Comparison of ENCODE assay signal across 34 cellular contexts in genomic region chr20:32891491-32891890, GRCh38. TPM values are rescaled to one million over a fixed set of nuclear protein-coding genes. Genes with fewer than 3 reads are reported as not detected.
"Had no signal": no experiment of that assay in that cellular context is flagged by ENCODE, and none has a peak within 500 bp of the region (broad histone marks: within the 10 kb centered on the region; RNA-seq: fewer than 3 reads in every experiment).

No MANE protein-coding gene starts in this region.

- ATAC-seq: activated CD4-positive, CD25-positive, alpha-beta regulatory T cell treated with anti-CD3 and anti-CD28 coated beads, Interleukin-2, amount 50 U/mL, for 24 hours; activated CD8-positive, alpha-beta T cell treated with anti-CD3 and anti-CD28 coated beads for 36 hours; activated T-cell treated with anti-CD3 and anti-CD28 coated beads, Interleukin-2, amount 50 U/mL, for 4 hours; activated T-helper 17 cell treated with anti-CD3 and anti-CD28 coated beads, Interleukin-2, amount 50 U/mL, for 72 hours; esophagus mucosa; T-helper 17 cell had no signal

- H3K4me3 Mint-ChIP-seq: activated B cell treated with CpG ODN at 0.5 μM for 24 hours; activated CD8-positive, alpha-beta T cell treated with anti-CD3 and anti-CD28 coated beads for 36 hours; activated naive CD8-positive, alpha-beta T cell; activated T-cell treated with anti-CD3 and anti-CD28 coated beads, Interleukin-2, amount 50 U/mL, for 4 hours; activated T-helper 17 cell treated with anti-CD3 and anti-CD28 coated beads, Interleukin-2, amount 50 U/mL, for 72 hours; central memory CD8-positive, alpha-beta T cell; dendritic cell treated with granulocyte-macrophage colony-stimulating factor and Interleukin-4, amounts not matched to agents 40 ng/mL and 50 ng/mL, for 4 days; endodermal cell; T-helper 17 cell; T-helper 2 cell treated with Interferon-gamma antibody and Interleukin-4, amounts not matched to agents 5 μg/mL and 100 μg/mL, for 36 hours had no signal

- H3K27me3 ChIP-seq: brain microvascular endothelial cell, dorsolateral prefrontal cortex had no signal

- H3K27me3 Mint-ChIP-seq: activated B cell treated with CpG ODN at 0.5 μM for 24 hours; activated CD8-positive, alpha-beta T cell treated with anti-CD3 and anti-CD28 coated beads for 36 hours; activated naive CD8-positive, alpha-beta T cell; activated T-helper 17 cell treated with anti-CD3 and anti-CD28 coated beads, Interleukin-2, amount 50 U/mL, for 72 hours; central memory CD8-positive, alpha-beta T cell; T-helper 17 cell had no signal

- H3K36me3 ChIP-seq: brain microvascular endothelial cell, WERI-Rb-1 had no signal

- H3K4me3 ChIP-seq: coronary artery, dorsolateral prefrontal cortex had no signal

- H3K4me1 Mint-ChIP-seq: activated B cell treated with CpG ODN at 0.5 μM for 24 hours; activated T-helper 17 cell treated with anti-CD3 and anti-CD28 coated beads, Interleukin-2, amount 50 U/mL, for 72 hours; central memory CD8-positive, alpha-beta T cell had no signal

- H3K27ac ChIP-seq: brain microvascular endothelial cell, coronary artery, dorsolateral prefrontal cortex, WERI-Rb-1 had no signal

- H3K27ac Mint-ChIP-seq: activated B cell treated with CpG ODN at 0.5 μM for 24 hours; activated CD8-positive, alpha-beta T cell treated with anti-CD3 and anti-CD28 coated beads for 36 hours; activated naive CD8-positive, alpha-beta T cell; dendritic cell treated with granulocyte-macrophage colony-stimulating factor and Interleukin-4, amounts not matched to agents 40 ng/mL and 50 ng/mL, for 4 days; endodermal cell; T-helper 2 cell treated with Interferon-gamma antibody and Interleukin-4, amounts not matched to agents 5 μg/mL and 100 μg/mL, for 36 hours had no signal

- DNase-seq: activated B cell treated with CpG ODN at 0.5 μM for 24 hours; activated CD4-positive, alpha-beta T cell treated with anti-CD3 and anti-CD28 coated beads for 48 hours; activated CD4-positive, alpha-beta T cell treated with anti-CD3 and anti-CD28 coated beads, Interleukin-2, amount 50 U/mL, for 1 hour; activated CD4-positive, alpha-beta T cell treated with anti-CD3 and anti-CD28 coated beads, Interleukin-2, amount 50 U/mL, for 48 hours; activated CD8-positive, alpha-beta memory T cell treated with anti-CD3 and anti-CD28 coated beads for 24 hours; activated CD8-positive, alpha-beta T cell treated with anti-CD3 and anti-CD28 coated beads for 36 hours; activated effector memory CD4-positive, alpha-beta T cell treated with Interleukin-2 at 50 U/mL for 16 hours; activated gamma-delta T cell treated with Interleukin-2 at 50 U/mL for 16 hours; activated naive CD4-positive, alpha-beta T cell treated with anti-CD3 and anti-CD28 coated beads, Interleukin-2, amount 50 U/mL, for 16 hours; activated naive CD4-positive, alpha-beta T cell treated with Interleukin-2 at 50 U/mL for 16 hours; activated T-cell treated with anti-CD3 and anti-CD28 coated beads, Interleukin-2, amount 50 U/mL, for 4 hours; amniotic stem cell; anterior cingulate cortex; brain microvascular endothelial cell; dorsolateral prefrontal cortex; effector memory CD4-positive, alpha-beta T cell; endodermal cell; foreskin fibroblast; T-helper 1 cell; T-helper 17 cell; T1000; WERI-Rb-1 had no signal

- H3K36me3 Mint-ChIP-seq: activated naive CD8-positive, alpha-beta T cell had no signal

- H3K9me3 Mint-ChIP-seq: activated B cell treated with CpG ODN at 0.5 μM for 24 hours; activated CD8-positive, alpha-beta T cell treated with anti-CD3 and anti-CD28 coated beads for 36 hours; activated T-cell treated with anti-CD3 and anti-CD28 coated beads, Interleukin-2, amount 50 U/mL, for 4 hours; activated T-helper 17 cell treated with anti-CD3 and anti-CD28 coated beads, Interleukin-2, amount 50 U/mL, for 72 hours; central memory CD8-positive, alpha-beta T cell; dendritic cell treated with granulocyte-macrophage colony-stimulating factor and Interleukin-4, amounts not matched to agents 40 ng/mL and 50 ng/mL, for 4 days; endodermal cell; T-helper 2 cell treated with Interferon-gamma antibody and Interleukin-4, amounts not matched to agents 5 μg/mL and 100 μg/mL, for 36 hours had no signal

RNA-seq across cellular contexts. Expression of gene EFCAB8, which starts 32.8 kb away (rescaled TPM):
- total RNA-seq: cardiac septum, cerebellum, epithelial cell of proximal tubule, frontal cortex had no signal
